ENCODE assay signal across 29 cellular contexts in the genomic region with DNA sequence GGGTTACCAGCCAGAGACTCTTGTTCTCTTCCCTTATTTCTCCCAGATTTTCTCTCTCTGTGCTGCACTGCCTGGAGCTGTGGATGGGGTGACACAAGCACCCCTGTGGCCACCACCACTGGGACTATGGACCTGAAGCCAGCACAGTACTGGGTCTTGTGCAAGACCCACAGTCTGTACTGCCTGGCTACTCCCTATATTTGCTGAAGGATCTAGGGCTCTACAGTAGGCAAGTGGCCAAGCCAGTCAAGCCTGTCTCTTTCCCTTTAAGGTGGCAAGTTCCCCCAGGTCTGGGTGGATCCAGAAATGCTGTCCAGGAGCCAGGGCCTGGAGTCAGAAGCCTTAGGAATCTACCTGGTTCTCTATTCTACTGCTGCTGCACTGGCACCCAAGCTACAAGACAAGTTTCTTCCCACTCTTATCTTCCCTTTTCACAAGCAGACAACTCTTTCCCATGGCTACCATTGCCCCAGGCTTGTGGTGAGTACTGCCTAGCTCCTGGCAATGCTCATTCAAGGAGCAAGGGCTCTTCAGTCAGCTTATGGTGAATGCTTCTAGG. TPM values are rescaled to one million over a fixed set of nuclear protein-coding genes. Genes with fewer than 3 reads are reported as not detected.
"Had no signal": no experiment of that assay in that cellular context is flagged by ENCODE, and none has a peak within 500 bp of the region (broad histone marks: within the 10 kb centered on the region; RNA-seq: fewer than 3 reads in every experiment).

No MANE protein-coding gene starts in this region.

- H3K9ac ChIP-seq: SK-N-SH had no signal

- H3K27ac ChIP-seq: HL-60, RWPE1 had no signal

- ATAC-seq: Panc1, PC-3 had no signal

- H3K4me2 ChIP-seq: SK-N-SH had no signal

- DNase-seq: KBM-7; MV-4-11; NCI-H1048; NCI-H1105; NCI-H1417; NCI-H1436 treated with DMSO at 0.1 percent for 48 hours; NCI-H1694; NCI-H187 treated with DMSO at 0.1 percent for 48 hours; NCI-H2081; NCI-H2107; NCI-H226; NCI-H446; NCI-H510A; NCI-H524 treated with DMSO at 0.1 percent for 48 hours; NCI-H69; NCI-H774; NK-92 treated with Interleukin-12 subunit alpha and Interleukin-12 subunit beta, amount 100 ng/mL, for 24 hours; PC-3; SHP77; SK-N-SH; SW 1271 had no signal

- H3K9me3 ChIP-seq: SK-N-SH had no signal

- FAIRE-seq: HTR-8/SVneo had no signal

RNA-seq across cellular contexts. Expression of gene CT47A1, which starts 28.4 kb away (rescaled TPM):
- total RNA-seq: LHCN-M2, MCF 10A, OCI-LY7, PC-3, SK-MEL-5 had no signal
- polyA plus RNA-seq: SK-N-SH had no signal

RNA-seq across cellular contexts. Expression of gene CT47A2, which starts 33.2 kb away (rescaled TPM):
- total RNA-seq: LHCN-M2, MCF 10A, OCI-LY7, PC-3, SK-MEL-5 had no signal
- polyA plus RNA-seq: SK-N-SH had no signal

RNA-seq across cellular contexts. Expression of gene CT47A3, which starts 38.1 kb away (rescaled TPM):
- total RNA-seq: LHCN-M2, MCF 10A, OCI-LY7, PC-3, SK-MEL-5 had no signal
- polyA plus RNA-seq: SK-N-SH had no signal

RNA-seq across cellular contexts. Expression of gene CT47A4, which starts 43.0 kb away (rescaled TPM):
- total RNA-seq: LHCN-M2, MCF 10A, OCI-LY7, PC-3, SK-MEL-5 had no signal
- polyA plus RNA-seq: SK-N-SH had no signal
